23 cellular contexts compared by ENCODE assay signal in genomic region chr3:74149466-74149865, GRCh38.
"Had no signal": no experiment of that assay in that cellular context is flagged by ENCODE, and none has a peak within 500 bp of the region (broad histone marks: within the 10 kb centered on the region; RNA-seq: fewer than 3 reads in every experiment).

No MANE protein-coding gene starts in this region.

- H3K9me3 ChIP-seq: esophagus squamous epithelium, gastrocnemius medialis, left lung, lower lobe of right lung, mucosa of descending colon had no signal

- H3K4me3 ChIP-seq: esophagus squamous epithelium, gastrocnemius medialis, heart right ventricle, left lung, lower lobe of right lung, mucosa of descending colon had no signal

- DNase-seq: cortex of kidney; effector CD8-positive, alpha-beta T cell; effector memory CD8-positive, alpha-beta T cell; endodermal cell; erythroblast; esophagus squamous epithelium; foreskin fibroblast; foreskin melanocyte; gastrocnemius medialis; glutamatergic neuron; head of caudate nucleus; heart right ventricle; hippocampal formation; left cardiac atrium; left lung; left ventricle myocardium superior; lower lobe of right lung; mesenchymal stem cell; mucosa of descending colon; naive B cell; naive thymus-derived CD8-positive, alpha-beta T cell had no signal

- H3K27ac ChIP-seq: epithelial cell of prostate, esophagus squamous epithelium, gastrocnemius medialis, heart right ventricle, left lung, lower lobe of right lung had no signal

- ATAC-seq: effector memory CD8-positive, alpha-beta T cell; esophagus mucosa; gastrocnemius medialis; heart right ventricle; left cardiac atrium; left lung; left ventricle myocardium superior; lower lobe of right lung; mucosa of descending colon; naive thymus-derived CD8-positive, alpha-beta T cell had no signal

- H3K4me1 ChIP-seq: esophagus squamous epithelium, gastrocnemius medialis, heart right ventricle, left lung, lower lobe of right lung had no signal

- H3K36me3 ChIP-seq: esophagus squamous epithelium, gastrocnemius medialis, heart right ventricle, left lung, lower lobe of right lung had no signal

- H3K27me3 ChIP-seq: esophagus squamous epithelium, gastrocnemius medialis, heart right ventricle, left lung had no signal
